Comparison of ENCODE assay signal across 7 cellular contexts in the genomic region with DNA sequence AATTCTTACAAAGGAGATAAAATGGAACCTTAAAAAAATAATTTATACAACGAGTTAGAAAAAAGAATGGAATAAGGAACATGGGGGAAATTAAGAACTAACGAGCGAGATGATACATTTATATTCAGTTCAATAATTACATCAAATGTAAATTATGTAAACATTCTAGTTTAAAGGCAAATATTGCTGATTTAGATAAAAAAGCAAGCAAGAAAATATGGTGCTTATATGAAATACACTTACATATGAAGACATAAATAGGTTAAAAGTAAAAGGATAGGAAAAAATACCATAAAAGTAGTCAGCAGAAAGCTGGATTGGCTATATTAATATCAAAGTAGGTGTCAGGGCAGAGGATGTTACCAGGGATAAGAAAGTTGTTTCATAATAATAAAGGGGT.
"Had no signal": no experiment of that assay in that cellular context is flagged by ENCODE, and none has a peak within 500 bp of the region (broad histone marks: within the 10 kb centered on the region; RNA-seq: fewer than 3 reads in every experiment).

No MANE protein-coding gene starts in this region.

- ATAC-seq: GM12878 had no signal

- H3K4me3 ChIP-seq: GM12878 had no signal

- FAIRE-seq: GM12878, GM12891, GM12892, GM18507, GM19239 had no signal

- DNase-seq: GDM1, GF-D8 had no signal
